27 cellular contexts compared by ENCODE assay signal in genomic region chr5:135223404-135223803, GRCh38.
DNase-seq lines count a peak whose midpoint lies in the region; ATAC-seq and TF ChIP-seq lines count a peak whose summit lies in the region.
"Had no signal": no experiment of that assay in that cellular context is flagged by ENCODE, and none has a peak within 500 bp of the region (broad histone marks: within the 10 kb centered on the region; RNA-seq: fewer than 3 reads in every experiment).

No MANE protein-coding gene starts in this region.

- intact Hi-C loops in Right ventricle myocardium superior (cut with DNase I) (no loop called here), posterior vena cava (cut with DNase I) (no loop called here), vagina (cut with DNase I) (no loop called here)

- H3K36me3 ChIP-seq in right atrium auricular region, result no peaks in the 10 kb centered on the region
- no peaks in the 10 kb centered on the region for H3K36me3 ChIP-seq in endodermal cell (ENCODE audit: control insufficient read depth, insufficient read depth, low read length)
- no peaks in the 10 kb centered on the region for H3K36me3 ChIP-seq in vagina
- H3K36me3 ChIP-seq: SJSA1, thoracic aorta had no signal

- H3K9ac ChIP-seq in endodermal cell (ENCODE audit: extremely low read depth, low read length, poor library complexity, severe bottlenecking), result no peak overlapping the region

- H3K27ac ChIP-seq in right atrium auricular region (no peak overlapping the region), endodermal cell (ENCODE audit: low read depth, low read length) (no peak overlapping the region), vagina (peak overlapping the region; percentile 50)
- H3K27ac ChIP-seq: body of pancreas, SJSA1, thoracic aorta had no signal

- no peak for TF ChIP-seq POLR2A in vagina (IDR thresholded peaks at IDR 0.05)

- H3K9me3 ChIP-seq in right atrium auricular region (no peaks in the 10 kb centered on the region), endodermal cell (ENCODE audit: control insufficient read depth, low read length) (no peaks in the 10 kb centered on the region), vagina (no peaks in the 10 kb centered on the region)
- H3K9me3 ChIP-seq: body of pancreas, thoracic aorta had no signal

- no peaks in the 10 kb centered on the region for H3K4me1 ChIP-seq in right atrium auricular region
- H3K4me1 ChIP-seq in endodermal cell (ENCODE audit: control insufficient read depth, insufficient read depth, low read length), result no peaks in the 10 kb centered on the region
- peaks cover 30% of the 10 kb centered on the region for H3K4me1 ChIP-seq in vagina
- H3K4me1 ChIP-seq: body of pancreas, SJSA1 had no signal

- DNase-seq in right atrium auricular region (ENCODE audit: low spot score) (peak; percentile 51), Right ventricle myocardium superior (no peak), endodermal cell (peak; percentile 11), posterior vena cava (ENCODE audit: low spot score) (peak; percentile 13), vagina (ENCODE audit: extremely low spot score in 2 of 2) (peak in 1 of 2 donors; percentile 62), epidermal melanocyte (ENCODE audit: insufficient read length, low spot score) (no peak), NCI-H345 (lab: John Stamatoyannopoulos, UW) (no peak)
- DNase-seq: activated CD4-positive, alpha-beta T cell treated with anti-CD3 and anti-CD28 coated beads, Interleukin-2, amount 50 U/mL, for 1 hour; activated naive CD4-positive, alpha-beta T cell treated with anti-CD3 and anti-CD28 coated beads, Interleukin-2, amount 10 ng/mL, durations not matched to agents 7 days and 5 days; EL; HCEC 1CT; immature natural killer cell; left colon; NCI-H1436; NCI-H2107; NCI-H446 treated with DMSO at 0.1 percent for 48 hours; NCI-H82; stimulated activated naive CD4-positive, alpha-beta T cell treated with Interleukin-2 at 50 U/mL for 16 hours had no signal

- no peak for ATAC-seq in Right ventricle myocardium superior (ENCODE audit: poor library complexity)
- no peak for ATAC-seq in GM19035 (IDR thresholded peaks at IDR 0.05; ENCODE audit: unreplicated experiment)
- ATAC-seq: body of pancreas, left colon, T-cell, WTC11 had no signal

- TF ChIP-seq CTCF in right atrium auricular region (IDR thresholded peaks at IDR 0.05), result no peak
- TF ChIP-seq CTCF in endodermal cell (conservative IDR thresholded peaks at IDR 0.05), result no peak
- no peak for TF ChIP-seq CTCF in vagina (IDR thresholded peaks at IDR 0.05)

- H3K27me3 ChIP-seq in right atrium auricular region (no peaks in the 10 kb centered on the region), endodermal cell (ENCODE audit: control insufficient read depth, insufficient read depth, low read length, poor library complexity, severe bottlenecking) (peaks cover 10% of the 10 kb centered on the region), vagina (no peaks in the 10 kb centered on the region)
- H3K27me3 ChIP-seq: body of pancreas, SJSA1 had no signal

- H3K4me3 Mint-ChIP-seq in endodermal cell, result no peak overlapping the region
- H3K4me3 Mint-ChIP-seq: activated naive CD4-positive, alpha-beta T cell treated with anti-CD3 and anti-CD28 coated beads, Interleukin-2, amount 10 ng/mL, durations not matched to agents 7 days and 5 days; CD8-positive, alpha-beta memory T cell; immature natural killer cell; nephron; T-cell; WTC11 had no signal

- H3K36me3 Mint-ChIP-seq in endodermal cell (ENCODE audit: low read depth), result no peaks in the 10 kb centered on the region
- H3K36me3 Mint-ChIP-seq: activated naive CD4-positive, alpha-beta T cell treated with anti-CD3 and anti-CD28 coated beads, Interleukin-2, amount 10 ng/mL, durations not matched to agents 7 days and 5 days; CD8-positive, alpha-beta memory T cell; immature natural killer cell; T-cell; WTC11 had no signal

- 90 to 93% methylated on average over 2 of the region's 2 CpGs for WGBS in endodermal cell (ENCODE audit: insufficient coverage in 1 of 2, insufficient read length in 1 of 2), 2 experiments

- H3K27ac Mint-ChIP-seq in endodermal cell, result no peak overlapping the region
- H3K27ac Mint-ChIP-seq: activated naive CD4-positive, alpha-beta T cell treated with anti-CD3 and anti-CD28 coated beads, Interleukin-2, amount 10 ng/mL, durations not matched to agents 7 days and 5 days; immature natural killer cell; T-cell; WTC11 had no signal

- H3K27me3 Mint-ChIP-seq in endodermal cell (ENCODE audit: insufficient read depth), result peaks cover 41% of the 10 kb centered on the region

- H3K4me3 ChIP-seq in right atrium auricular region (no peak overlapping the region), endodermal cell (ENCODE audit: low read length) (no peak overlapping the region), vagina (no peak overlapping the region)
- H3K4me3 ChIP-seq: body of pancreas, SJSA1, skin epidermis, thoracic aorta had no signal

- peaks cover 10% of the 10 kb centered on the region for H3K4me1 Mint-ChIP-seq in endodermal cell
- H3K4me1 Mint-ChIP-seq: activated naive CD4-positive, alpha-beta T cell treated with anti-CD3 and anti-CD28 coated beads, Interleukin-2, amount 10 ng/mL, durations not matched to agents 7 days and 5 days; CD8-positive, alpha-beta memory T cell; immature natural killer cell; T-cell had no signal

- no peaks in the 10 kb centered on the region for H3K9me3 Mint-ChIP-seq in endodermal cell
- H3K9me3 Mint-ChIP-seq: activated naive CD4-positive, alpha-beta T cell treated with anti-CD3 and anti-CD28 coated beads, Interleukin-2, amount 10 ng/mL, durations not matched to agents 7 days and 5 days; CD8-positive, alpha-beta memory T cell; nephron; T-cell; WTC11 had no signal

Comparison
In these comparisons a context has a peak if more than half of its experiments do, and no peak if none do; other contexts are left out.
1. DNase-seq: peak in right atrium auricular region (single experiment), endodermal cell (single experiment) and posterior vena cava (single experiment); none in Right ventricle myocardium superior (single experiment), epidermal melanocyte (single experiment) and NCI-H345 (single experiment).